ENCODE assay signal across 12 cellular contexts in the genomic region with DNA sequence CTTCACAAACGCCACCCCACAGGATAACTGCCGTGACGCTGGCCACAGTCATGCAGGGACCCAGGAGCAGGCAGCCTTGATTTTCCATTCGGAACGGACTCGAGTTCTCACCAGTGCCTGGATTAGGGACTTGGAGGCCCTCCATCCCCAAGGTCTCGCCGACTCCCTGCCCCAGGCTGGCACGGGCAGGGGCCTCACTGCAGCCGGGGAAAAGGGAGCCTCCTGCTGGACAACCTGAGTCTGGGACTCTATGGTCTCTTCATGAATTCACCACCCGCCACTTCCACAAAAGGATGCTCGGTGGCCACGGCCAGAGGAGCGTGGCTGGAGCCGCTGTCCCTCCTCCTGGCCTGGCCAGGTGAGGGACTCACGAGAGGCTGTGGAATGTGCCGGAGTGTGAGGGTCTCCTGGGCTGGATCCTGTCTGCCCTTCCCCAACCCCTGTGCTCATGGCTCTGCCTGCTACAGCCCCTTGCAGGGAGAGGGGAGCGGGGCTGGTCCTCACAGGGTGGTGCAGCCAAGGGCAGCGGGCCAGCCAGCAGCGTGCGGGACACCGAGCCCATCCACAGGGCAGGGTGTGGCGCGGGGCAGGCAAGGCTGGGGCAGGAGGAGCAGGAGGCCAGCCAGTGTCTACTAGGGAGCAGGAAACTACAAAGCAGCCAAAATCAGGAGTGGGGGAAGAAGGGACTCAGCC.
A peak's percentile ranks its signal among the peaks of the same experiment; 100 is the strongest.
DNase-seq lines count a peak whose midpoint lies in the region; ATAC-seq and TF ChIP-seq lines count a peak whose summit lies in the region.
"Had no signal": no experiment of that assay in that cellular context is flagged by ENCODE, and none has a peak within 500 bp of the region (broad histone marks: within the 10 kb centered on the region; RNA-seq: fewer than 3 reads in every experiment).

No MANE protein-coding gene starts in this region.

- no peaks in the 10 kb centered on the region for H3K79me2 ChIP-seq in OCI-LY3 (ENCODE audit: low read length)

- H4K20me1 ChIP-seq in OCI-LY3 (ENCODE audit: insufficient read depth, low read length): no peaks in the 10 kb centered on the region

- CTCF ChIA-PET in activated naive CD4-positive, alpha-beta T cell treated with anti-CD3 and anti-CD28 coated beads, Interleukin-2, amount 10 ng/mL, durations not matched to agents 7 days and 5 days (lab: Charles Lee): no interaction called here

- H3K36me3 ChIP-seq in OCI-LY3 (replicated peaks; ENCODE audit: low read depth, low read length): no peaks in the 10 kb centered on the region
- H3K36me3 ChIP-seq: heart right ventricle had no signal

- DNase-seq in activated naive CD4-positive, alpha-beta T cell treated with anti-CD3 and anti-CD28 coated beads, Interleukin-2, amount 10 ng/mL, durations not matched to agents 7 days and 5 days: peak; percentile 26
- DNase-seq in activated naive CD4-positive, alpha-beta T cell (lab: John Stamatoyannopoulos, UW): no peak
- DNase-seq in central memory CD8-positive, alpha-beta T cell (ENCODE audit: low spot score in 2 of 2): no peak
- peak in 1 of 2 donors; percentile 55 for DNase-seq in stimulated activated effector memory CD8-positive, alpha-beta T cell treated with anti-CD3 and anti-CD28 coated beads, Interleukin-12 subunit alpha, Interleukin-12 subunit beta, amount 100 ng/mL, for 72 hours (ENCODE audit: low spot score in 2 of 2)
- no peak for DNase-seq in NCI-H526 (lab: John Stamatoyannopoulos, UW)
- DNase-seq: cortex of kidney, heart right ventricle, SHP77 treated with DMSO at 0.1 percent for 48 hours had no signal

- no peak overlapping the region for H2AFZ ChIP-seq in OCI-LY3 (ENCODE audit: low read depth, low read length)

- H3K4me2 ChIP-seq in OCI-LY3 (ENCODE audit: low read length): no peak overlapping the region

- ATAC-seq in central memory CD8-positive, alpha-beta T cell (replicated peaks; ENCODE audit: extremely low read depth, poor library complexity, severe bottlenecking): peak; percentile 28
- peak; percentile 9 for ATAC-seq in stimulated activated effector memory CD8-positive, alpha-beta T cell treated with anti-CD3 and anti-CD28 coated beads, Interleukin-12 subunit alpha, Interleukin-12 subunit beta, amount 100 ng/mL, for 72 hours
- ATAC-seq in HG02885 (IDR thresholded peaks at IDR 0.05; ENCODE audit: poor library complexity, unreplicated experiment) (no peak), HG03175 (IDR thresholded peaks at IDR 0.05; ENCODE audit: unreplicated experiment) (no peak)
- ATAC-seq: heart right ventricle had no signal

- peak; percentile 28 for TF ChIP-seq CTCF in OCI-LY3 (IDR thresholded peaks at IDR 0.05; ENCODE audit: low read depth, low read length)

- H3K4me3 Mint-ChIP-seq in activated naive CD4-positive, alpha-beta T cell treated with anti-CD3 and anti-CD28 coated beads, Interleukin-2, amount 10 ng/mL, durations not matched to agents 7 days and 5 days: no peak overlapping the region
- no peak overlapping the region for H3K4me3 Mint-ChIP-seq in central memory CD8-positive, alpha-beta T cell
- no peak overlapping the region for H3K4me3 Mint-ChIP-seq in stimulated activated effector memory CD8-positive, alpha-beta T cell treated with anti-CD3 and anti-CD28 coated beads, Interleukin-12 subunit alpha, Interleukin-12 subunit beta, amount 100 ng/mL, for 72 hours

- H3K27me3 ChIP-seq in OCI-LY3 (ENCODE audit: low read depth, low read length): 0 out of 2 replicates have a peak, but pooled peaks cover 4% of the 10 kb centered on the region

- H3K9me3 Mint-ChIP-seq in activated naive CD4-positive, alpha-beta T cell treated with anti-CD3 and anti-CD28 coated beads, Interleukin-2, amount 10 ng/mL, durations not matched to agents 7 days and 5 days: no peaks in the 10 kb centered on the region
- H3K9me3 Mint-ChIP-seq in central memory CD8-positive, alpha-beta T cell: no peaks in the 10 kb centered on the region
- H3K9me3 Mint-ChIP-seq in stimulated activated effector memory CD8-positive, alpha-beta T cell treated with anti-CD3 and anti-CD28 coated beads, Interleukin-12 subunit alpha, Interleukin-12 subunit beta, amount 100 ng/mL, for 72 hours: no peaks in the 10 kb centered on the region

- H3K27ac Mint-ChIP-seq in activated naive CD4-positive, alpha-beta T cell treated with anti-CD3 and anti-CD28 coated beads, Interleukin-2, amount 10 ng/mL, durations not matched to agents 7 days and 5 days: no peak overlapping the region
- no peak overlapping the region for H3K27ac Mint-ChIP-seq in central memory CD8-positive, alpha-beta T cell (ENCODE audit: low read depth)
- H3K27ac Mint-ChIP-seq in stimulated activated effector memory CD8-positive, alpha-beta T cell treated with anti-CD3 and anti-CD28 coated beads, Interleukin-12 subunit alpha, Interleukin-12 subunit beta, amount 100 ng/mL, for 72 hours: peak overlapping the region; percentile 29

- no peak overlapping the region for H3K9ac ChIP-seq in OCI-LY3 (ENCODE audit: low read length)

- H3K36me3 Mint-ChIP-seq in activated naive CD4-positive, alpha-beta T cell treated with anti-CD3 and anti-CD28 coated beads, Interleukin-2, amount 10 ng/mL, durations not matched to agents 7 days and 5 days: no peaks in the 10 kb centered on the region
- peaks cover 1% of the 10 kb centered on the region for H3K36me3 Mint-ChIP-seq in central memory CD8-positive, alpha-beta T cell (ENCODE audit: insufficient read depth)
- H3K36me3 Mint-ChIP-seq in stimulated activated effector memory CD8-positive, alpha-beta T cell treated with anti-CD3 and anti-CD28 coated beads, Interleukin-12 subunit alpha, Interleukin-12 subunit beta, amount 100 ng/mL, for 72 hours: no peaks in the 10 kb centered on the region

- H3K4me3 ChIP-seq in OCI-LY3 (ENCODE audit: low read length): no peak overlapping the region
- H3K4me3 ChIP-seq: heart right ventricle had no signal

- H3K4me1 Mint-ChIP-seq in activated naive CD4-positive, alpha-beta T cell treated with anti-CD3 and anti-CD28 coated beads, Interleukin-2, amount 10 ng/mL, durations not matched to agents 7 days and 5 days: no peaks in the 10 kb centered on the region
- H3K4me1 Mint-ChIP-seq in central memory CD8-positive, alpha-beta T cell: no peaks in the 10 kb centered on the region
- peaks cover 2% of the 10 kb centered on the region for H3K4me1 Mint-ChIP-seq in stimulated activated effector memory CD8-positive, alpha-beta T cell treated with anti-CD3 and anti-CD28 coated beads, Interleukin-12 subunit alpha, Interleukin-12 subunit beta, amount 100 ng/mL, for 72 hours

- H3K27ac ChIP-seq in OCI-LY3 (ENCODE audit: low read length): no peak overlapping the region
- H3K27ac ChIP-seq: C4-2B, heart right ventricle had no signal

- H3K9me3 ChIP-seq in OCI-LY3 (ENCODE audit: insufficient read depth, low read length): no peaks in the 10 kb centered on the region
- H3K9me3 ChIP-seq: heart right ventricle had no signal

- peaks cover 24% of the 10 kb centered on the region for H3K27me3 Mint-ChIP-seq in activated naive CD4-positive, alpha-beta T cell treated with anti-CD3 and anti-CD28 coated beads, Interleukin-2, amount 10 ng/mL, durations not matched to agents 7 days and 5 days
- H3K27me3 Mint-ChIP-seq in central memory CD8-positive, alpha-beta T cell: peaks cover 8% of the 10 kb centered on the region

- H3K4me1 ChIP-seq in OCI-LY3 (ENCODE audit: low read length): no peaks in the 10 kb centered on the region
- H3K4me1 ChIP-seq: heart right ventricle had no signal

Comparison
In these comparisons a context has a peak if more than half of its experiments do, and no peak if none do; other contexts are left out.
1. ATAC-seq: peak in central memory CD8-positive, alpha-beta T cell (single experiment) and stimulated activated effector memory CD8-positive, alpha-beta T cell treated with anti-CD3 and anti-CD28 coated beads, Interleukin-12 subunit alpha, Interleukin-12 subunit beta, amount 100 ng/mL, for 72 hours (single experiment); none in HG02885 (single experiment) and HG03175 (single experiment).